21 cellular contexts compared by ENCODE assay signal in genomic region chr5:72601861-72602260, GRCh38.
DNase-seq lines count a peak whose midpoint lies in the region; ATAC-seq and TF ChIP-seq lines count a peak whose summit lies in the region.
"Had no signal": no experiment of that assay in that cellular context is flagged by ENCODE, and none has a peak within 500 bp of the region (broad histone marks: within the 10 kb centered on the region; RNA-seq: fewer than 3 reads in every experiment).

No MANE protein-coding gene starts in this region.

- peaks cover 11% of the 10 kb centered on the region for H3K9me1 ChIP-seq in IMR-90 (ENCODE audit: insufficient read depth, low read length)

- peak overlapping the region; percentile 93 for H2BK15ac ChIP-seq in IMR-90 (ENCODE audit: low read depth, low read length)

- peak overlapping the region; percentile 96 for H2BK20ac ChIP-seq in IMR-90 (ENCODE audit: low read depth, low read length)

- no peaks in the 10 kb centered on the region for H3K36me3 ChIP-seq in IMR-90 (ENCODE audit: control insufficient read depth, insufficient read depth, low read length)
- no peaks in the 10 kb centered on the region for H3K36me3 ChIP-seq in SJSA1
- no peaks in the 10 kb centered on the region for H3K36me3 ChIP-seq in skeletal muscle satellite cell (ENCODE audit: insufficient read depth, low read length)
- H3K36me3 ChIP-seq: BLaER1 had no signal

- no peak overlapping the region for H3K56ac ChIP-seq in IMR-90 (ENCODE audit: extremely low read depth, insufficient read depth, low read length)

- no peak for TF ChIP-seq CTCF in IMR-90 (conservative IDR thresholded peaks at IDR 0.05; ENCODE audit: low read depth, low read length)

- H3K4me1 ChIP-seq in IMR-90 (ENCODE audit: control insufficient read depth, insufficient read depth, low read length) (peaks cover 29% of the 10 kb centered on the region), SJSA1 (replicated peaks) (peaks cover 64% of the 10 kb centered on the region), skeletal muscle satellite cell (ENCODE audit: control insufficient read depth, insufficient read depth, low read length) (peaks cover 82% of the 10 kb centered on the region)

- no peak overlapping the region for H2AK9ac ChIP-seq in IMR-90 (replicated peaks; ENCODE audit: low read depth, low read length, poor library complexity)

- no peak for ATAC-seq in IMR-90 (ENCODE audit: low read depth)
- ATAC-seq: HCT116 had no signal

- peak overlapping the region; percentile 17 to 83 for H4K8ac ChIP-seq in IMR-90 (ENCODE audit: low read depth in 2 of 2, low read length in 2 of 2)

- no peak for TF ChIP-seq POLR2A in IMR-90 (IDR thresholded peaks at IDR 0.05; ENCODE audit: low read depth, low read length)

- no peak for TF ChIP-seq RAD21 in IMR-90 (IDR thresholded peaks at IDR 0.05; ENCODE audit: low read length)

- 0 out of 4 replicates have a peak, but pooled peaks cover 0 to 5% of the 10 kb centered on the region in 2 experiments for H3K79me1 ChIP-seq in IMR-90 (ENCODE audit: low read depth in 1 of 2, low read length in 2 of 2)

- no peak overlapping the region; the same call in 1 of the 2 replicates for H4K5ac ChIP-seq in IMR-90 (ENCODE audit: low read depth, low read length)

- peak overlapping the region; percentile 91 for H3K4ac ChIP-seq in IMR-90 (ENCODE audit: low read depth, low read length)

- peak overlapping the region; percentile 72; the same call in 1 of the 2 replicates for H3K23ac ChIP-seq in IMR-90 (ENCODE audit: low read depth, low read length)

- peak overlapping the region; percentile 62; the same call in 1 of the 2 replicates for H3K18ac ChIP-seq in IMR-90 (ENCODE audit: low read depth, low read length)

- DNase-seq in IMR-90 (no peak), SJSA1 (ENCODE audit: low read depth in 1 of 2, low spot score in 2 of 2) (no peak), fibroblast of peridontal ligament (ENCODE audit: extremely low read depth) (peak; percentile 34), G401 (ENCODE audit: low spot score) (no peak), cerebellar nuclear complex (lab: John Stamatoyannopoulos, UW) (no peak)
- no peak for DNase-seq in activated CD4-positive, CD25-positive, alpha-beta regulatory T cell treated with anti-CD3 and anti-CD28 coated beads, Interleukin-2, amount 50 U/mL, for 72 hours
- DNase-seq: ACHN; CD4-positive, alpha-beta T cell; DMS153; GDM1; Karpas-422; NCI-H1417; NCI-H1694 treated with DMSO at 0.1 percent for 48 hours; NCI-H446 treated with DMSO at 0.1 percent for 48 hours; NCI-H526 treated with DMSO at 0.1 percent for 48 hours; OCI-M1; RPMI8226; SHP77 treated with DMSO at 0.1 percent for 48 hours had no signal

- dilution Hi-C loops in IMR-90 (cut with HindIII; ENCODE audit: low sequenced_read_pairs, unreplicated experiment): no loop called here

- peak overlapping the region; percentile 92 for H3K14ac ChIP-seq in IMR-90 (replicated peaks; ENCODE audit: low read depth, low read length)

- no peaks in the 10 kb centered on the region for H3K9me3 ChIP-seq in IMR-90 (ENCODE audit: control insufficient read depth, insufficient read depth, low read length)
- H3K9me3 ChIP-seq in SJSA1 (replicated peaks): 0 out of 2 replicates have a peak, but pooled peaks cover 5% of the 10 kb centered on the region
- H3K9me3 ChIP-seq in skeletal muscle satellite cell (replicated peaks; ENCODE audit: low read length): no peaks in the 10 kb centered on the region

- in situ Hi-C loops in IMR-90 (cut with MboI; ENCODE audit: low sequenced_read_pairs): no loop called here
- in situ Hi-C loops in G401 (cut with HindIII; ENCODE audit: low sequenced_read_pairs): no loop called here

- intact Hi-C loops in IMR-90 (cut with micrococcal nuclease): loop anchor here (10.0 kb wide), 2 partner anchors 237 to 243 kb away; no protein-coding TSS in a partner anchor

- no peak overlapping the region for H2AFZ ChIP-seq in IMR-90 (replicated peaks; ENCODE audit: low read length, poor library complexity)

- H2BK5ac ChIP-seq in IMR-90 (ENCODE audit: low read depth, low read length, poor library complexity, severe bottlenecking): peak overlapping the region; percentile 48

- H3K27me3 ChIP-seq in IMR-90 (ENCODE audit: control insufficient read depth, insufficient read depth, low read length) (no peaks in the 10 kb centered on the region), SJSA1 (replicated peaks) (no peaks in the 10 kb centered on the region), skeletal muscle satellite cell (ENCODE audit: control insufficient read depth, insufficient read depth, low read length) (no peaks in the 10 kb centered on the region)
- H3K27me3 ChIP-seq: BLaER1 had no signal

- CTCF ChIA-PET in IMR-90 (lab: Yijun Ruan, JAX): no interaction called here

- peak overlapping the region; percentile 96 for H2BK120ac ChIP-seq in IMR-90 (ENCODE audit: low read depth, low read length)

- BruUV-seq in IMR-90 (replicated peaks; lab: Mats Ljungman, UMichigan): no TSS peak

- H2AK5ac ChIP-seq in IMR-90 (ENCODE audit: low read depth, low read length): peak overlapping the region; percentile 74

- WGBS in IMR-90 (ENCODE audit: extremely low coverage in 2 of 2, insufficient read length in 1 of 2), 2 experiments: no CpG with 5 or more reads among the region's 1 CpG

- H4K20me1 ChIP-seq in IMR-90 (ENCODE audit: insufficient read depth, low read length): no peaks in the 10 kb centered on the region; the same call in 1 of the 2 replicates
- H4K20me1 ChIP-seq: BLaER1 had no signal

- H3K4me3 ChIP-seq in IMR-90 (ENCODE audit: insufficient read depth, low read depth, low read length) (no peak overlapping the region), SJSA1 (no peak overlapping the region), skeletal muscle satellite cell (ENCODE audit: low read length) (no peak overlapping the region)
- H3K4me3 ChIP-seq: BLaER1 had no signal

- H3K4me2 ChIP-seq in IMR-90 (ENCODE audit: low read depth, low read length): no peak overlapping the region
- no peak overlapping the region for H3K4me2 ChIP-seq in skeletal muscle satellite cell (ENCODE audit: low read length)
- H3K4me2 ChIP-seq: BLaER1 had no signal

- H3K9ac ChIP-seq in IMR-90 (ENCODE audit: low read depth, low read length): no peak overlapping the region
- peak overlapping the region; percentile 59 for H3K9ac ChIP-seq in skeletal muscle satellite cell (ENCODE audit: low read depth, low read length)
- H3K9ac ChIP-seq: BLaER1 had no signal

- POLR2A ChIA-PET in IMR-90 (lab: Charles Lee; ENCODE audit: unreplicated experiment): no interaction called here

- H4K91ac ChIP-seq in IMR-90 (ENCODE audit: insufficient read depth, low read depth, low read length): peak overlapping the region; percentile 91

- H3K27ac ChIP-seq in IMR-90 (ENCODE audit: insufficient read depth, low read length) (no peak overlapping the region), SJSA1 (peak overlapping the region; percentile 80)
- H3K27ac ChIP-seq: BLaER1 had no signal

TF ChIP-seq in IMR-90, 13 proteins besides CTCF, POLR2A, EP300 and RAD21:
- TF ChIP-seq FOS (IDR thresholded peaks at IDR 0.05; ENCODE audit: low read depth, low read length): no peak
- TF ChIP-seq RCOR1 (IDR thresholded peaks at IDR 0.05; ENCODE audit: insufficient replicate concordance, low read length): no peak
- TF ChIP-seq CEBPB (IDR thresholded peaks at IDR 0.05; ENCODE audit: low read depth, low read length): no peak
- TF ChIP-seq SMC3 (IDR thresholded peaks at IDR 0.05; ENCODE audit: low read depth, low read length): no peak
- TF ChIP-seq RFX5 (IDR thresholded peaks at IDR 0.05; ENCODE audit: low read depth, low read length): no peak
- TF ChIP-seq BHLHE40 (IDR thresholded peaks at IDR 0.05; ENCODE audit: low read depth, low read length): no peak
- no peak for TF ChIP-seq USF2 (IDR thresholded peaks at IDR 0.05; ENCODE audit: low read depth, low read length)
- TF ChIP-seq MXI1 (IDR thresholded peaks at IDR 0.05; ENCODE audit: borderline replicate concordance, low read depth, low read length): no peak
- no peak for TF ChIP-seq ELK1 (IDR thresholded peaks at IDR 0.05; ENCODE audit: borderline replicate concordance, low read depth, low read length)
- TF ChIP-seq MAZ (IDR thresholded peaks at IDR 0.05; ENCODE audit: borderline replicate concordance, low read depth, low read length): no peak
- no peak for TF ChIP-seq MAFK (IDR thresholded peaks at IDR 0.05; ENCODE audit: low read depth, low read length)
- no peak for TF ChIP-seq CHD1 (IDR thresholded peaks at IDR 0.05; ENCODE audit: low read depth, low read length)
- no peak for TF ChIP-seq NFE2L2 (IDR thresholded peaks at IDR 0.05; ENCODE audit: low read depth, low read length)
